11 cellular contexts compared by ENCODE assay signal in genomic region chr7:90661290-90662151, GRCh38.
DNase-seq lines count a peak whose midpoint lies in the region.
"Had no signal": no experiment of that assay in that cellular context is flagged by ENCODE, and none has a peak within 500 bp of the region (broad histone marks: within the 10 kb centered on the region; RNA-seq: fewer than 3 reads in every experiment).

No MANE protein-coding gene starts in this region.

- H3K27me3 ChIP-seq in H7 (ENCODE audit: control insufficient read depth, insufficient read depth, low read length) (no peaks in the 10 kb centered on the region), MG63 (no peaks in the 10 kb centered on the region)

- H3K4me3 ChIP-seq in H7 (ENCODE audit: insufficient read depth, low read depth, low read length) (no peak overlapping the region), MG63 (no peak overlapping the region), skeletal muscle cell (ENCODE audit: low read depth, low read length) (no peak overlapping the region)

- DNase-seq in H7: peak; percentile 4
- peak; percentile 21 for DNase-seq in MG63
- peak; percentile 62 for DNase-seq in fibroblast of peridontal ligament (ENCODE audit: extremely low read depth)
- DNase-seq in skeletal muscle cell (ENCODE audit: low read depth): peak; percentile 15
- DNase-seq in occipital lobe (lab: John Stamatoyannopoulos, UW): no peak
- no peak for DNase-seq in NCI-H1694 treated with DMSO at 0.1 percent for 48 hours (lab: John Stamatoyannopoulos, UW)
- DNase-seq in activated CD4-positive, alpha-beta T cell treated with anti-CD3 and anti-CD28 coated beads, Interleukin-2, amount 50 U/mL, for 4 hours: no peak
- DNase-seq: caudate nucleus; hypothalamus; NCI-H226; stimulated activated naive CD8-positive, alpha-beta T cell treated with anti-CD3 and anti-CD28 coated beads, Interleukin-15, amount 100 ng/mL, for 72 hours had no signal

- H3K9me3 ChIP-seq in MG63: no peaks in the 10 kb centered on the region

- no peaks in the 10 kb centered on the region for H3K36me3 ChIP-seq in H7 (replicated peaks; ENCODE audit: control insufficient read depth, insufficient read depth, low read length)
- H3K36me3 ChIP-seq in MG63: no peaks in the 10 kb centered on the region

Comparison
In these comparisons a context has a peak if more than half of its experiments do, and no peak if none do; other contexts are left out.
1. DNase-seq: peak in H7 (single experiment), MG63 (single experiment), fibroblast of peridontal ligament (single experiment) and skeletal muscle cell (single experiment); none in occipital lobe (single experiment), NCI-H1694 treated with DMSO at 0.1 percent for 48 hours (single experiment) and activated CD4-positive, alpha-beta T cell treated with anti-CD3 and anti-CD28 coated beads, Interleukin-2, amount 50 U/mL, for 4 hours (0 of 2).